10 cellular contexts compared by ENCODE assay signal in genomic region chr11:111574373-111575230, GRCh38. TPM values are rescaled to one million over a fixed set of nuclear protein-coding genes. Genes with fewer than 3 reads are reported as not detected.
DNase-seq lines count a peak whose midpoint lies in the region; ATAC-seq and TF ChIP-seq lines count a peak whose summit lies in the region.
"Had no signal": no experiment of that assay in that cellular context is flagged by ENCODE, and none has a peak within 500 bp of the region (broad histone marks: within the 10 kb centered on the region; RNA-seq: fewer than 3 reads in every experiment).

No MANE protein-coding gene starts in this region.

- no peaks in the 10 kb centered on the region for H4K20me1 ChIP-seq in OCI-LY3 (ENCODE audit: insufficient read depth, low read length)

- H3K36me3 ChIP-seq in OCI-LY3 (replicated peaks; ENCODE audit: low read depth, low read length) (no peaks in the 10 kb centered on the region), heart right ventricle (no peaks in the 10 kb centered on the region), testis (ENCODE audit: low read depth, missing control alignments) (no peaks in the 10 kb centered on the region)

- no peaks in the 10 kb centered on the region for H3K79me2 ChIP-seq in OCI-LY3 (ENCODE audit: low read length)

- peak overlapping the region; percentile 66 for H2AFZ ChIP-seq in OCI-LY3 (ENCODE audit: low read depth, low read length)

- 29 to 32% methylated on average over 7 of the region's 7 CpGs for WGBS in heart right ventricle, 2 donors
- WGBS in testis, 2 donors, result 47 to 53% methylated on average over 7 of the region's 7 CpGs

- H3K9me3 Mint-ChIP-seq in activated CD4-positive, alpha-beta T cell treated with anti-CD3 and anti-CD28 coated beads, Interleukin-2, amount 10 ng/mL, durations not matched to agents 24 days and 14 days, result no peaks in the 10 kb centered on the region
- no peaks in the 10 kb centered on the region for H3K9me3 Mint-ChIP-seq in stimulated activated effector memory CD8-positive, alpha-beta T cell treated with anti-CD3 and anti-CD28 coated beads, Interleukin-12 subunit alpha, Interleukin-12 subunit beta, amount 100 ng/mL, for 72 hours
- no peaks in the 10 kb centered on the region for H3K9me3 Mint-ChIP-seq in activated T-cell treated with anti-CD3 and anti-CD28 coated beads, Interleukin-2, amount 50 U/mL, for 24 hours

- peaks cover 3% of the 10 kb centered on the region for H3K4me1 Mint-ChIP-seq in activated CD4-positive, alpha-beta T cell treated with anti-CD3 and anti-CD28 coated beads, Interleukin-2, amount 10 ng/mL, durations not matched to agents 24 days and 14 days
- H3K4me1 Mint-ChIP-seq in stimulated activated effector memory CD8-positive, alpha-beta T cell treated with anti-CD3 and anti-CD28 coated beads, Interleukin-12 subunit alpha, Interleukin-12 subunit beta, amount 100 ng/mL, for 72 hours, result no peaks in the 10 kb centered on the region
- no peaks in the 10 kb centered on the region for H3K4me1 Mint-ChIP-seq in activated T-cell treated with anti-CD3 and anti-CD28 coated beads, Interleukin-2, amount 50 U/mL, for 24 hours (ENCODE audit: low read depth)

- intact Hi-C loops in activated CD4-positive, alpha-beta T cell treated with anti-CD3 and anti-CD28 coated beads, Interleukin-2, amount 10 ng/mL, durations not matched to agents 24 days and 14 days (cut with micrococcal nuclease), result no loop called here
- intact Hi-C loops in heart right ventricle (cut with DNase I), result no loop called here
- intact Hi-C loops in testis (cut with DNase I; ENCODE audit: low total_unique reads), result no loop called here

- peak in 6 of 8 donors; percentile 5 to 49 (median 24) for ATAC-seq in heart right ventricle
- no peak for ATAC-seq in stimulated activated effector memory CD8-positive, alpha-beta T cell treated with anti-CD3 and anti-CD28 coated beads, Interleukin-12 subunit alpha, Interleukin-12 subunit beta, amount 100 ng/mL, for 72 hours

- H3K27ac Mint-ChIP-seq in activated CD4-positive, alpha-beta T cell treated with anti-CD3 and anti-CD28 coated beads, Interleukin-2, amount 10 ng/mL, durations not matched to agents 24 days and 14 days, result no peak overlapping the region
- H3K27ac Mint-ChIP-seq in stimulated activated effector memory CD8-positive, alpha-beta T cell treated with anti-CD3 and anti-CD28 coated beads, Interleukin-12 subunit alpha, Interleukin-12 subunit beta, amount 100 ng/mL, for 72 hours, result no peak overlapping the region
- H3K27ac Mint-ChIP-seq in activated T-cell treated with anti-CD3 and anti-CD28 coated beads, Interleukin-2, amount 50 U/mL, for 24 hours, result no peak overlapping the region

- peak overlapping the region; percentile 58 for H3K4me2 ChIP-seq in OCI-LY3 (ENCODE audit: low read length)

- no peak for TF ChIP-seq POLR2A in testis (IDR thresholded peaks at IDR 0.05)

- H3K36me3 Mint-ChIP-seq in activated CD4-positive, alpha-beta T cell treated with anti-CD3 and anti-CD28 coated beads, Interleukin-2, amount 10 ng/mL, durations not matched to agents 24 days and 14 days (ENCODE audit: low read depth), result no peaks in the 10 kb centered on the region
- no peaks in the 10 kb centered on the region for H3K36me3 Mint-ChIP-seq in stimulated activated effector memory CD8-positive, alpha-beta T cell treated with anti-CD3 and anti-CD28 coated beads, Interleukin-12 subunit alpha, Interleukin-12 subunit beta, amount 100 ng/mL, for 72 hours
- H3K36me3 Mint-ChIP-seq in activated T-cell treated with anti-CD3 and anti-CD28 coated beads, Interleukin-2, amount 50 U/mL, for 24 hours (ENCODE audit: low read depth), result no peaks in the 10 kb centered on the region

- TF ChIP-seq CTCF in OCI-LY3 (IDR thresholded peaks at IDR 0.05; ENCODE audit: low read depth, low read length), result peak; percentile 60
- peak in 1 of 9 donors; percentile 9 for TF ChIP-seq CTCF in heart right ventricle (IDR thresholded peaks at IDR 0.05)
- no peak for TF ChIP-seq CTCF in testis (IDR thresholded peaks at IDR 0.05)

- H3K4me3 Mint-ChIP-seq in activated CD4-positive, alpha-beta T cell treated with anti-CD3 and anti-CD28 coated beads, Interleukin-2, amount 10 ng/mL, durations not matched to agents 24 days and 14 days, result peak overlapping the region; percentile 14
- no peak overlapping the region for H3K4me3 Mint-ChIP-seq in stimulated activated effector memory CD8-positive, alpha-beta T cell treated with anti-CD3 and anti-CD28 coated beads, Interleukin-12 subunit alpha, Interleukin-12 subunit beta, amount 100 ng/mL, for 72 hours
- H3K4me3 Mint-ChIP-seq in activated T-cell treated with anti-CD3 and anti-CD28 coated beads, Interleukin-2, amount 50 U/mL, for 24 hours, result no peak overlapping the region

- H3K27ac ChIP-seq in OCI-LY3 (ENCODE audit: low read length), result no peak overlapping the region
- H3K27ac ChIP-seq in heart right ventricle, result peak overlapping the region; percentile 4 to 83 (median 57)
- H3K27ac ChIP-seq in testis, result peak overlapping the region; percentile 1 to 47

- DNase-seq in activated CD4-positive, alpha-beta T cell treated with anti-CD3 and anti-CD28 coated beads, Interleukin-2, amount 10 ng/mL, durations not matched to agents 24 days and 14 days, result no peak
- no peak for DNase-seq in activated CD4-positive, alpha-beta T cell treated with anti-CD3 and anti-CD28 coated beads for 4 hours
- no peak for DNase-seq in heart right ventricle
- DNase-seq in testis, result no peak
- no peak for DNase-seq in stimulated activated effector memory CD8-positive, alpha-beta T cell treated with anti-CD3 and anti-CD28 coated beads, Interleukin-12 subunit alpha, Interleukin-12 subunit beta, amount 100 ng/mL, for 72 hours (ENCODE audit: low spot score in 2 of 2)
- no peak for DNase-seq in activated T-cell treated with anti-CD3 and anti-CD28 coated beads, Interleukin-2, amount 50 U/mL, for 24 hours
- DNase-seq in ureter (ENCODE audit: low spot score), result no peak
- DNase-seq: COR-L47; stimulated activated CD4-positive, alpha-beta T cell treated with anti-CD3 and anti-CD28 coated beads, Interleukin-1b, Interleukin-23, amount 100 ng/mL, for 48 hours had no signal

- H3K4me1 ChIP-seq in OCI-LY3 (ENCODE audit: low read length), result peaks cover 20% of the 10 kb centered on the region
- H3K4me1 ChIP-seq in heart right ventricle, result peaks cover 0 to 33% (median 15%) of the 10 kb centered on the region in 9 donors
- H3K4me1 ChIP-seq in testis, result no peaks in the 10 kb centered on the region

- peaks cover 14% of the 10 kb centered on the region for H3K27me3 Mint-ChIP-seq in activated CD4-positive, alpha-beta T cell treated with anti-CD3 and anti-CD28 coated beads, Interleukin-2, amount 10 ng/mL, durations not matched to agents 24 days and 14 days
- H3K27me3 Mint-ChIP-seq in activated T-cell treated with anti-CD3 and anti-CD28 coated beads, Interleukin-2, amount 50 U/mL, for 24 hours, result peaks cover 3% of the 10 kb centered on the region

- peak overlapping the region; percentile 33 for H3K9ac ChIP-seq in OCI-LY3 (ENCODE audit: low read length)

- no peaks in the 10 kb centered on the region for H3K9me3 ChIP-seq in OCI-LY3 (ENCODE audit: insufficient read depth, low read length)
- no peaks in the 10 kb centered on the region for H3K9me3 ChIP-seq in heart right ventricle
- H3K9me3 ChIP-seq in testis, result no peaks in the 10 kb centered on the region

- H3K4me3 ChIP-seq in OCI-LY3 (ENCODE audit: low read length) (peak overlapping the region; percentile 72), heart right ventricle (peak overlapping the region in 7 of 10 donors; percentile 8 to 45 (median 34)), testis (no peak overlapping the region)

- H3K27me3 ChIP-seq in OCI-LY3 (ENCODE audit: low read depth, low read length), result 0 out of 2 replicates have a peak, but pooled peaks cover 6% of the 10 kb centered on the region
- H3K27me3 ChIP-seq in heart right ventricle, result no peaks in the 10 kb centered on the region
- no peaks in the 10 kb centered on the region for H3K27me3 ChIP-seq in testis

RNA-seq across cellular contexts. Expression of gene SIK2, which starts 27.6 kb away (rescaled TPM):
- total RNA-seq in activated CD4-positive, alpha-beta T cell treated with anti-CD3 and anti-CD28 coated beads, Interleukin-2, amount 10 ng/mL, durations not matched to agents 24 days and 14 days, result 8.2 and 9.0 TPM in 2 replicates
- total RNA-seq in heart right ventricle (10 to 100 TPM; 17.3 to 41.6 (median 30.8) TPM), testis (1 to 10 TPM; 7.6 to 8.9 TPM), ureter (20.7 TPM)
- polyA plus RNA-seq in heart right ventricle (10 to 100 TPM in 1 of 2 donors, 1 to 10 TPM in 1; 4.1 to 11.7 TPM), testis (ENCODE audit: insufficient read depth, low read depth, low replicate concordance) (9.8 TPM)

RNA-seq across cellular contexts. Expression of gene LAYN, which starts 34.1 kb away (rescaled TPM):
- 6.4 and 6.7 TPM in 2 replicates for total RNA-seq in activated CD4-positive, alpha-beta T cell treated with anti-CD3 and anti-CD28 coated beads, Interleukin-2, amount 10 ng/mL, durations not matched to agents 24 days and 14 days
- total RNA-seq in heart right ventricle (1 to 10 TPM; 1.8 to 4.9 (median 4.0) TPM), testis (1 to 10 TPM; 7.0 to 9.5 TPM), ureter (8.6 TPM)
- polyA plus RNA-seq in heart right ventricle (1 to 10 TPM; 1.6 to 4.4 TPM), testis (ENCODE audit: insufficient read depth, low read depth, low replicate concordance) (8.7 TPM)

Comparison
In these comparisons a context has a peak if more than half of its experiments do, and no peak if none do; other contexts are left out.
1. H3K4me3 ChIP-seq: peak in OCI-LY3 (single experiment) and heart right ventricle (7 of 10); none in testis (0 of 2).